ENCODE assay signal across 23 cellular contexts in genomic region chr7:7897509-7897908, GRCh38.
"Had no signal": no experiment of that assay in that cellular context is flagged by ENCODE, and none has a peak within 500 bp of the region (broad histone marks: within the 10 kb centered on the region; RNA-seq: fewer than 3 reads in every experiment).

No MANE protein-coding gene starts in this region.

- H2AFZ ChIP-seq: neural progenitor cell had no signal

- H3K27ac ChIP-seq: coronary artery, neural progenitor cell, prostate gland, skin epidermis, suprapubic skin, transverse colon had no signal

- H3K36me3 ChIP-seq: neural progenitor cell, prostate gland, suprapubic skin, transverse colon had no signal

- H3K9ac ChIP-seq: neural progenitor cell had no signal

- H3K36me3 Mint-ChIP-seq: activated naive CD8-positive, alpha-beta T cell treated with anti-CD3 and anti-CD28 coated beads, Interleukin-2, amount 10 ng/mL, durations not matched to agents 7 days and 5 days; brain; neural progenitor cell had no signal

- H3K9me3 ChIP-seq: prostate gland, suprapubic skin, transverse colon had no signal

- H3K4me3 Mint-ChIP-seq: activated CD4-positive, alpha-beta memory T cell treated with anti-CD3 and anti-CD28 coated beads for 36 hours; activated CD4-positive, alpha-beta T cell treated with anti-CD3 and anti-CD28 coated beads for 36 hours; activated naive CD8-positive, alpha-beta T cell treated with anti-CD3 and anti-CD28 coated beads, Interleukin-2, amount 10 ng/mL, durations not matched to agents 7 days and 5 days; brain; naive thymus-derived CD4-positive, alpha-beta T cell; neural progenitor cell; stimulated activated naive CD8-positive, alpha-beta T cell treated with anti-CD3 and anti-CD28 coated beads, Interleukin-15, amount 100 ng/mL, for 72 hours; T-helper 2 cell treated with Interferon-gamma antibody and Interleukin-4, amounts not matched to agents 5 μg/mL and 100 μg/mL, for 36 hours had no signal

- H3K4me3 ChIP-seq: coronary artery, neural progenitor cell, prostate gland, skin epidermis, suprapubic skin, transverse colon had no signal

- ATAC-seq: activated CD4-positive, alpha-beta T cell treated with anti-CD3 and anti-CD28 coated beads for 36 hours; left ventricle myocardium superior; naive thymus-derived CD4-positive, alpha-beta T cell; right cardiac atrium; stimulated activated naive CD8-positive, alpha-beta T cell treated with anti-CD3 and anti-CD28 coated beads, Interleukin-15, amount 100 ng/mL, for 72 hours had no signal

- H3K4me2 ChIP-seq: neural progenitor cell had no signal

- DNase-seq: activated CD4-positive, alpha-beta memory T cell treated with anti-CD3 and anti-CD28 coated beads for 36 hours; activated CD4-positive, alpha-beta T cell treated with anti-CD3 and anti-CD28 coated beads for 36 hours; activated naive CD4-positive, alpha-beta T cell treated with Interleukin-2 at 50 U/mL for 16 hours; activated naive CD8-positive, alpha-beta T cell treated with anti-CD3 and anti-CD28 coated beads, Interleukin-2, amount 10 ng/mL, durations not matched to agents 7 days and 5 days; amygdala; central memory CD4-positive, alpha-beta T cell; erythroblast; hypothalamus; left ventricle myocardium superior; naive thymus-derived CD4-positive, alpha-beta T cell; right cardiac atrium; stimulated activated CD4-positive, alpha-beta T cell treated with anti-CD3 and anti-CD28 coated beads, Interleukin-15, amount 100 ng/mL, for 24 hours; stimulated activated CD4-positive, alpha-beta T cell treated with anti-CD3 and anti-CD28 coated beads, Interleukin-2, amount 100 ng/mL, for 48 hours; stimulated activated naive CD8-positive, alpha-beta T cell treated with anti-CD3 and anti-CD28 coated beads, Interleukin-15, amount 100 ng/mL, for 72 hours; transverse colon had no signal

- H3K27me3 ChIP-seq: neural progenitor cell, suprapubic skin, transverse colon had no signal

- H3K4me1 ChIP-seq: prostate gland, suprapubic skin, transverse colon had no signal

- H3K27ac Mint-ChIP-seq: activated CD4-positive, alpha-beta memory T cell treated with anti-CD3 and anti-CD28 coated beads for 36 hours; activated CD4-positive, alpha-beta T cell treated with anti-CD3 and anti-CD28 coated beads for 36 hours; activated naive CD8-positive, alpha-beta T cell treated with anti-CD3 and anti-CD28 coated beads, Interleukin-2, amount 10 ng/mL, durations not matched to agents 7 days and 5 days; activated T-helper 2 cell treated with anti-CD3 and anti-CD28 coated beads, Interferon-gamma antibody, Interleukin-2, Interleukin-4, amounts not matched to agents 10 μg/mL and 5 μg/mL and 100 μg/mL, durations not matched to agents 14 hours and 24 hours and 36 hours; brain; neural progenitor cell; stimulated activated naive CD8-positive, alpha-beta T cell treated with anti-CD3 and anti-CD28 coated beads, Interleukin-15, amount 100 ng/mL, for 72 hours; T-helper 2 cell treated with Interferon-gamma antibody and Interleukin-4, amounts not matched to agents 5 μg/mL and 100 μg/mL, for 36 hours had no signal

- H3K9me3 Mint-ChIP-seq: activated CD4-positive, alpha-beta memory T cell treated with anti-CD3 and anti-CD28 coated beads for 36 hours; activated naive CD8-positive, alpha-beta T cell treated with anti-CD3 and anti-CD28 coated beads, Interleukin-2, amount 10 ng/mL, durations not matched to agents 7 days and 5 days; activated T-helper 2 cell treated with anti-CD3 and anti-CD28 coated beads, Interferon-gamma antibody, Interleukin-2, Interleukin-4, amounts not matched to agents 10 μg/mL and 5 μg/mL and 100 μg/mL, durations not matched to agents 14 hours and 24 hours and 36 hours; brain; naive thymus-derived CD4-positive, alpha-beta T cell; neural progenitor cell; stimulated activated naive CD8-positive, alpha-beta T cell treated with anti-CD3 and anti-CD28 coated beads, Interleukin-15, amount 100 ng/mL, for 72 hours; T-helper 2 cell treated with Interferon-gamma antibody and Interleukin-4, amounts not matched to agents 5 μg/mL and 100 μg/mL, for 36 hours had no signal

- H3K4me1 Mint-ChIP-seq: activated CD4-positive, alpha-beta T cell treated with anti-CD3 and anti-CD28 coated beads for 36 hours; activated naive CD8-positive, alpha-beta T cell treated with anti-CD3 and anti-CD28 coated beads, Interleukin-2, amount 10 ng/mL, durations not matched to agents 7 days and 5 days had no signal

- H3K27me3 Mint-ChIP-seq: activated CD4-positive, alpha-beta memory T cell treated with anti-CD3 and anti-CD28 coated beads for 36 hours; activated CD4-positive, alpha-beta T cell treated with anti-CD3 and anti-CD28 coated beads for 36 hours; activated naive CD8-positive, alpha-beta T cell treated with anti-CD3 and anti-CD28 coated beads, Interleukin-2, amount 10 ng/mL, durations not matched to agents 7 days and 5 days; brain; naive thymus-derived CD4-positive, alpha-beta T cell; stimulated activated naive CD8-positive, alpha-beta T cell treated with anti-CD3 and anti-CD28 coated beads, Interleukin-15, amount 100 ng/mL, for 72 hours had no signal
